ENCODE assay signal across 23 cellular contexts in the genomic region with DNA sequence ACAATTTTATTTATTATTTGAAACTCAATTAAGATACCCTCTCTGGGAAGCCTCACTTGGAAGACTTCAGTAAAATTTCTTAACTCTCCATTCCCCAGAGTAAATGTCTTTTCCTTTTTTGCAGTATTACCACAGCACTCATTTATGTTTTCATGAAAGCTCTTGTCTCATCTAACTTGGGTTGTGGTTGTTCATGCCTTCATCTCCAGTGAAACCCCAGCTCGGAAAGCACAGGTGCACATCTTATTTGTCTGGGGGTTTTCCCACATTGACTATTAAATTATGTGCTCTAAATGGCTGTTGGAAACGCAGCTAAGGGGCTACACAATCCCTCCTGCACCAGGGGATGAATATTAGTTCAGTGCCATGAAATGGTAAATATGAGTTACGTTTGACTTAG.
"Had no signal": no experiment of that assay in that cellular context is flagged by ENCODE, and none has a peak within 500 bp of the region (broad histone marks: within the 10 kb centered on the region; RNA-seq: fewer than 3 reads in every experiment).

No MANE protein-coding gene starts in this region.

- H2AFZ ChIP-seq: neural progenitor cell, parathyroid adenoma had no signal

- H3K9me3 ChIP-seq: ovary, psoas muscle, right lobe of liver, sigmoid colon, stomach, tibial artery, upper lobe of right lung, uterus had no signal

- H3K4me1 ChIP-seq: neural progenitor cell, parathyroid adenoma, psoas muscle, right lobe of liver, sigmoid colon, stomach, tibial artery, transverse colon, upper lobe of right lung, uterus had no signal

- H3K27me3 ChIP-seq: neural progenitor cell, ovary, right lobe of liver, sigmoid colon, stomach, tibial artery, transverse colon, upper lobe of right lung, uterus had no signal

- H3K79me2 ChIP-seq: parathyroid adenoma had no signal

- H3K36me3 ChIP-seq: neural progenitor cell, ovary, right lobe of liver, sigmoid colon, stomach, tibial artery, transverse colon, upper lobe of right lung, uterus had no signal

- H3K4me2 ChIP-seq: neural progenitor cell had no signal

- H3K27ac ChIP-seq: neural progenitor cell, ovary, parathyroid adenoma, psoas muscle, right lobe of liver, sigmoid colon, stomach, tibial artery, transverse colon, upper lobe of right lung, uterus had no signal

- ATAC-seq: natural killer cell; psoas muscle; right cardiac atrium; right lobe of liver; stimulated activated effector memory CD8-positive, alpha-beta T cell treated with anti-CD3 and anti-CD28 coated beads, Interleukin-12 subunit alpha, Interleukin-12 subunit beta, amount 100 ng/mL, for 72 hours; stimulated activated naive B cell treated with anti-CD40 and anti-IgM and Interleukin-4, amounts not matched to agents 10 μg/mL and 1 μg/mL and 100 μg/mL, for 72 hours; upper lobe of right lung had no signal

- H3K4me3 ChIP-seq: neural progenitor cell, ovary, psoas muscle, right lobe of liver, sigmoid colon, stomach, tibial artery, transverse colon, upper lobe of right lung, uterus had no signal

- H3K9ac ChIP-seq: neural progenitor cell, parathyroid adenoma had no signal

- DNase-seq: natural killer cell; occipital lobe; ovary; posterior cingulate gyrus; psoas muscle; right cardiac atrium; right lobe of liver; sigmoid colon; small intestine; stimulated activated CD4-positive, alpha-beta T cell treated with anti-CD3 and anti-CD28 coated beads, Interleukin-15, amount 100 ng/mL, for 24 hours; stimulated activated CD4-positive, alpha-beta T cell treated with anti-CD3 and anti-CD28 coated beads, Interleukin-2, amount 100 ng/mL, for 24 hours; stimulated activated CD4-positive, alpha-beta T cell treated with anti-CD3 and anti-CD28 coated beads, Interleukin-2, amount 100 ng/mL, for 48 hours; stimulated activated CD4-positive, alpha-beta T cell treated with anti-CD3 and anti-CD28 coated beads, Interleukin-4, amount 100 ng/mL, for 24 hours; stimulated activated naive B cell treated with anti-CD40 and anti-IgM and Interleukin-4, amounts not matched to agents 10 μg/mL and 1 μg/mL and 100 μg/mL, for 72 hours; stimulated activated naive CD4-positive, alpha-beta T cell treated with Interleukin-2 at 50 U/mL for 16 hours; stomach; tibial artery; transverse colon; upper lobe of right lung; uterus had no signal
